In genomic region chr5:154523704-154524103, GRCh38 we compare ENCODE assay signal across 12 cellular contexts. TPM values are rescaled to one million over a fixed set of nuclear protein-coding genes. Genes with fewer than 3 reads are reported as not detected.
A peak's percentile ranks its signal among the peaks of the same experiment; 100 is the strongest.
DNase-seq lines count a peak whose midpoint lies in the region; ATAC-seq and TF ChIP-seq lines count a peak whose summit lies in the region.
"Had no signal": no experiment of that assay in that cellular context is flagged by ENCODE, and none has a peak within 500 bp of the region (broad histone marks: within the 10 kb centered on the region; RNA-seq: fewer than 3 reads in every experiment).

No MANE protein-coding gene starts in this region.

- peak; percentile 25 for DNase-seq in EH (ENCODE audit: low read depth)
- peak; percentile 7 for DNase-seq in NCI-H82 treated with DMSO at 0.1 percent for 48 hours (lab: John Stamatoyannopoulos, UW; ENCODE audit: unreplicated experiment)
- DNase-seq in fibroblast of the aortic adventitia (ENCODE audit: low read depth) = peak; percentile 29
- DNase-seq in activated naive CD4-positive, alpha-beta T cell treated with anti-CD3 and anti-CD28 coated beads, Interleukin-2, amount 50 U/mL, for 72 hours (ENCODE audit: low spot score in 2 of 2) = no peak
- DNase-seq in NCI-H526 (lab: John Stamatoyannopoulos, UW) = no peak
- no peak for DNase-seq in activated naive CD4-positive, alpha-beta T cell treated with Interleukin-2 at 50 U/mL for 16 hours
- DNase-seq in CD1c-positive myeloid dendritic cell (ENCODE audit: extremely low spot score) = no peak
- DNase-seq: AML-193; naive thymus-derived CD4-positive, alpha-beta T cell; NCI-H345; spleen had no signal

- no peaks in the 10 kb centered on the region for H3K36me3 Mint-ChIP-seq in nephron (ENCODE audit: low read depth)
- no peaks in the 10 kb centered on the region for H3K36me3 Mint-ChIP-seq in activated naive CD4-positive, alpha-beta T cell treated with anti-CD3 and anti-CD28 coated beads, Interleukin-2, amount 50 U/mL, for 72 hours
- H3K36me3 Mint-ChIP-seq: naive thymus-derived CD4-positive, alpha-beta T cell had no signal

- H3K27me3 Mint-ChIP-seq in nephron (ENCODE audit: low read depth) = peaks cover 68% of the 10 kb centered on the region

- TF ChIP-seq CTCF in fibroblast of the aortic adventitia (IDR thresholded peaks at IDR 0.05; ENCODE audit: insufficient read depth, low read length) (no peak), nephron (IDR thresholded peaks at IDR 0.05; ENCODE audit: unreplicated experiment in 3 of 3) (no peak)

- H3K27ac Mint-ChIP-seq in nephron = peak overlapping the region; percentile 23 to 64 (median 49)
- peak overlapping the region in 1 of 2 donors; percentile 29 for H3K27ac Mint-ChIP-seq in activated naive CD4-positive, alpha-beta T cell treated with anti-CD3 and anti-CD28 coated beads, Interleukin-2, amount 50 U/mL, for 72 hours
- H3K27ac Mint-ChIP-seq: naive thymus-derived CD4-positive, alpha-beta T cell had no signal

- peaks cover 24% of the 10 kb centered on the region for H3K4me1 Mint-ChIP-seq in nephron
- H3K4me1 Mint-ChIP-seq: naive thymus-derived CD4-positive, alpha-beta T cell had no signal

- ATAC-seq in activated naive CD4-positive, alpha-beta T cell treated with anti-CD3 and anti-CD28 coated beads, Interleukin-2, amount 50 U/mL, for 72 hours = no peak
- ATAC-seq: naive thymus-derived CD4-positive, alpha-beta T cell had no signal

- H3K4me3 Mint-ChIP-seq in nephron = no peak overlapping the region
- H3K4me3 Mint-ChIP-seq: naive thymus-derived CD4-positive, alpha-beta T cell had no signal

- H3K4me3 ChIP-seq in fibroblast of the aortic adventitia (ENCODE audit: low read depth, low read length) = no peak overlapping the region
- H3K4me3 ChIP-seq: spleen had no signal

- H3K9me3 Mint-ChIP-seq in nephron = no peaks in the 10 kb centered on the region
- H3K9me3 Mint-ChIP-seq in activated naive CD4-positive, alpha-beta T cell treated with anti-CD3 and anti-CD28 coated beads, Interleukin-2, amount 50 U/mL, for 72 hours = no peaks in the 10 kb centered on the region
- H3K9me3 Mint-ChIP-seq: naive thymus-derived CD4-positive, alpha-beta T cell had no signal

RNA-seq across cellular contexts. Expression of gene HAND1, which starts 45.7 kb away (rescaled TPM):
- not detected in 2 replicates for total RNA-seq in fibroblast of the aortic adventitia (ENCODE audit: low replicate concordance)
- not detected for total RNA-seq in activated naive CD4-positive, alpha-beta T cell treated with anti-CD3 and anti-CD28 coated beads, Interleukin-2, amount 50 U/mL, for 72 hours
- total RNA-seq: naive thymus-derived CD4-positive, alpha-beta T cell; spleen had no signal

Comparison
In these comparisons a context has a peak if more than half of its experiments do, and no peak if none do; other contexts are left out.
1. DNase-seq: peak in EH (single experiment), NCI-H82 treated with DMSO at 0.1 percent for 48 hours (single experiment) and fibroblast of the aortic adventitia (single experiment); none in activated naive CD4-positive, alpha-beta T cell treated with anti-CD3 and anti-CD28 coated beads, Interleukin-2, amount 50 U/mL, for 72 hours (0 of 2), NCI-H526 (0 of 2), activated naive CD4-positive, alpha-beta T cell treated with Interleukin-2 at 50 U/mL for 16 hours (single experiment) and CD1c-positive myeloid dendritic cell (single experiment).